Comparison of ENCODE assay signal across 17 cellular contexts in genomic region chr1:64010316-64010715, GRCh38.
DNase-seq lines count a peak whose midpoint lies in the region; ATAC-seq, FAIRE-seq and TF ChIP-seq lines count a peak whose summit lies in the region.
"Had no signal": no experiment of that assay in that cellular context is flagged by ENCODE, and none has a peak within 500 bp of the region (broad histone marks: within the 10 kb centered on the region; RNA-seq: fewer than 3 reads in every experiment).

No MANE protein-coding gene starts in this region.

- in situ Hi-C loops in mammary epithelial cell (cut with MboI; ENCODE audit: low sequenced_read_pairs in 2 of 2): no loop called here

- TF ChIP-seq CTCF in mammary epithelial cell (conservative IDR thresholded peaks at IDR 0.05 in 1 of 2, IDR thresholded peaks at IDR 0.05 in 1 of 2; ENCODE audit: extremely low read depth in 1 of 2, insufficient read depth in 1 of 2, low read depth in 1 of 2, low read length in 2 of 2) (no peak), MCF 10A (IDR thresholded peaks at IDR 0.05; ENCODE audit: unreplicated experiment) (no peak), bronchial epithelial cell (IDR thresholded peaks at IDR 0.05; ENCODE audit: insufficient read depth, low read length, severe bottlenecking) (no peak), mesothelial cell of epicardium (IDR thresholded peaks at IDR 0.05; ENCODE audit: unreplicated experiment) (no peak)

- H4K20me1 ChIP-seq in mammary epithelial cell (ENCODE audit: insufficient read depth, low read length): no peaks in the 10 kb centered on the region
- H4K20me1 ChIP-seq: BLaER1 treated with 17β-estradiol and CSF1 and Interleukin-3, amounts not matched to agents 10 nM and 100 nM had no signal

- H3K27ac ChIP-seq in mammary epithelial cell (ENCODE audit: insufficient read depth, low read depth, low read length): no peak overlapping the region
- H3K27ac ChIP-seq: BLaER1 treated with 17β-estradiol and CSF1 and Interleukin-3, amounts not matched to agents 10 nM and 100 nM; GM23248 had no signal

- BruUV-seq in mammary epithelial cell (replicated peaks; lab: Mats Ljungman, UMichigan): no TSS peak
- no TSS peak for BruUV-seq in MCF 10A (replicated peaks; lab: Mats Ljungman, UMichigan)

- H3K4me3 ChIP-seq in mammary epithelial cell (replicated peaks in 1 of 3; ENCODE audit: insufficient read depth in 1 of 3, low read depth in 2 of 3, low read length in 3 of 3) (no peak overlapping the region), bronchial epithelial cell (ENCODE audit: low read depth, low read length) (no peak overlapping the region)
- H3K4me3 ChIP-seq: BLaER1 treated with 17β-estradiol and CSF1 and Interleukin-3, amounts not matched to agents 10 nM and 100 nM; GM23248; HAP-1 had no signal

- H3K27me3 Mint-ChIP-seq in MCF 10A (ENCODE audit: insufficient read depth, unreplicated experiment) (no peaks in the 10 kb centered on the region), mesothelial cell of epicardium (ENCODE audit: low read depth) (no peaks in the 10 kb centered on the region)

- H3K36me3 Mint-ChIP-seq in MCF 10A (ENCODE audit: insufficient read depth, unreplicated experiment) (peaks cover 5% of the 10 kb centered on the region), mesothelial cell of epicardium (peaks cover 21% of the 10 kb centered on the region)
- H3K36me3 Mint-ChIP-seq: CD8-positive, alpha-beta T cell had no signal

- no peak overlapping the region for H3K4me2 ChIP-seq in mammary epithelial cell (ENCODE audit: insufficient read depth, low read depth, low read length)
- H3K4me2 ChIP-seq: BLaER1 treated with 17β-estradiol and CSF1 and Interleukin-3, amounts not matched to agents 10 nM and 100 nM had no signal

- H3K4me1 ChIP-seq in mammary epithelial cell (ENCODE audit: insufficient read depth, low read length): peaks cover 35% of the 10 kb centered on the region
- H3K4me1 ChIP-seq: HAP-1 had no signal

- no peak for ATAC-seq in HG03442 (IDR thresholded peaks at IDR 0.05; ENCODE audit: unreplicated experiment)
- ATAC-seq: CD8-positive, alpha-beta T cell had no signal

- H3K9me3 ChIP-seq in mammary epithelial cell (replicated peaks; ENCODE audit: insufficient read depth, low read length): no peaks in the 10 kb centered on the region
- H3K9me3 ChIP-seq: BLaER1 treated with 17β-estradiol and CSF1 and Interleukin-3, amounts not matched to agents 10 nM and 100 nM; HAP-1 had no signal

- intact Hi-C loops in mammary epithelial cell (cut with micrococcal nuclease): no loop called here
- intact Hi-C loops in MCF 10A (cut with micrococcal nuclease): no loop called here

- H3K79me2 ChIP-seq in mammary epithelial cell (ENCODE audit: insufficient read depth, low read length): peaks cover 4% of the 10 kb centered on the region

- H2AFZ ChIP-seq in mammary epithelial cell (ENCODE audit: low read depth, low read length): no peak overlapping the region
- H2AFZ ChIP-seq: GM23248 had no signal

- FAIRE-seq in bronchial epithelial cell (lab: Jason Lieb, UNC): no peak
- FAIRE-seq: G401.6, GM12891, GM18507 had no signal

- no peak overlapping the region for H3K9ac ChIP-seq in mammary epithelial cell (ENCODE audit: insufficient read depth, low read length)
- H3K9ac ChIP-seq: BLaER1 treated with 17β-estradiol and CSF1 and Interleukin-3, amounts not matched to agents 10 nM and 100 nM; GM23248 had no signal

- H3K9me3 Mint-ChIP-seq in MCF 10A (ENCODE audit: unreplicated experiment) (no peaks in the 10 kb centered on the region), mesothelial cell of epicardium (no peaks in the 10 kb centered on the region)
- H3K9me3 Mint-ChIP-seq: CD8-positive, alpha-beta T cell had no signal

- POLR2A ChIA-PET in MCF 10A (lab: Yijun Ruan, JAX): interaction anchor here (1.3 to 1.6 kb wide), 2 partner anchors 10 to 32 kb away, joined by 3 to 6 read pairs; no protein-coding TSS in a partner anchor

- DNase-seq in mammary epithelial cell (peak; percentile 59), MCF 10A (ENCODE audit: unreplicated experiment) (no peak), bronchial epithelial cell (ENCODE audit: low read depth) (peak; percentile 59), mesothelial cell of epicardium (ENCODE audit: low spot score in 2 of 2, unreplicated experiment in 2 of 2) (no peak), KG1 (lab: John Stamatoyannopoulos, UW) (no peak), foreskin melanocyte (no peak)
- DNase-seq: 8988T; Calu3; CD8-positive, alpha-beta T cell; GM23248 had no signal

- H3K27me3 ChIP-seq in mammary epithelial cell (ENCODE audit: insufficient read depth, low read length): no peaks in the 10 kb centered on the region
- H3K27me3 ChIP-seq in bronchial epithelial cell (ENCODE audit: control insufficient read depth, insufficient read depth, low read length): no peaks in the 10 kb centered on the region
- H3K27me3 ChIP-seq: BLaER1 treated with 17β-estradiol and CSF1 and Interleukin-3, amounts not matched to agents 10 nM and 100 nM had no signal

- CTCF ChIA-PET in mammary epithelial cell (lab: Charles Lee; ENCODE audit: low non-redundant PET): interaction anchor here (0.7 kb wide), 1 partner anchor 151 kb away, joined by 10 read pairs; no protein-coding TSS in a partner anchor
- CTCF ChIA-PET in MCF 10A (lab: Yijun Ruan, JAX): interaction anchor here (0.9 kb wide), 1 partner anchor 37 kb away, joined by 3 read pairs; no protein-coding TSS in a partner anchor

- 94% methylated on average over 1 of the region's 1 CpG for WGBS in mammary epithelial cell (ENCODE audit: low coverage, missing lambda C conversion rate)

- H3K4me1 Mint-ChIP-seq in MCF 10A (ENCODE audit: insufficient read depth, unreplicated experiment): peaks cover 35% of the 10 kb centered on the region
- H3K4me1 Mint-ChIP-seq in mesothelial cell of epicardium: peaks cover 25% of the 10 kb centered on the region

- H3K36me3 ChIP-seq in mammary epithelial cell (ENCODE audit: insufficient read depth, low read length): no peaks in the 10 kb centered on the region
- no peaks in the 10 kb centered on the region for H3K36me3 ChIP-seq in bronchial epithelial cell (ENCODE audit: control insufficient read depth, insufficient read depth, low read length)
- H3K36me3 ChIP-seq: BLaER1 treated with 17β-estradiol and CSF1 and Interleukin-3, amounts not matched to agents 10 nM and 100 nM; HAP-1 had no signal

- H3K4me3 Mint-ChIP-seq in MCF 10A (ENCODE audit: unreplicated experiment) (no peak overlapping the region), mesothelial cell of epicardium (no peak overlapping the region)
- H3K4me3 Mint-ChIP-seq: B cell; CD8-positive, alpha-beta T cell had no signal

- H3K27ac Mint-ChIP-seq in MCF 10A (ENCODE audit: low read depth, unreplicated experiment): no peak overlapping the region
- peak overlapping the region; percentile 7 for H3K27ac Mint-ChIP-seq in mesothelial cell of epicardium
- H3K27ac Mint-ChIP-seq: B cell; CD8-positive, alpha-beta T cell had no signal

- dilution Hi-C loops in mammary epithelial cell (cut with HindIII; ENCODE audit: low sequenced_read_pairs): no loop called here

Comparison
In these comparisons a context has a peak if more than half of its experiments do, and no peak if none do; other contexts are left out.
1. DNase-seq: peak in mammary epithelial cell (single experiment) and bronchial epithelial cell (single experiment); none in MCF 10A (single experiment), mesothelial cell of epicardium (0 of 2), KG1 (single experiment) and foreskin melanocyte (single experiment).